Comparison of ENCODE assay signal across 8 cellular contexts in the genomic region with DNA sequence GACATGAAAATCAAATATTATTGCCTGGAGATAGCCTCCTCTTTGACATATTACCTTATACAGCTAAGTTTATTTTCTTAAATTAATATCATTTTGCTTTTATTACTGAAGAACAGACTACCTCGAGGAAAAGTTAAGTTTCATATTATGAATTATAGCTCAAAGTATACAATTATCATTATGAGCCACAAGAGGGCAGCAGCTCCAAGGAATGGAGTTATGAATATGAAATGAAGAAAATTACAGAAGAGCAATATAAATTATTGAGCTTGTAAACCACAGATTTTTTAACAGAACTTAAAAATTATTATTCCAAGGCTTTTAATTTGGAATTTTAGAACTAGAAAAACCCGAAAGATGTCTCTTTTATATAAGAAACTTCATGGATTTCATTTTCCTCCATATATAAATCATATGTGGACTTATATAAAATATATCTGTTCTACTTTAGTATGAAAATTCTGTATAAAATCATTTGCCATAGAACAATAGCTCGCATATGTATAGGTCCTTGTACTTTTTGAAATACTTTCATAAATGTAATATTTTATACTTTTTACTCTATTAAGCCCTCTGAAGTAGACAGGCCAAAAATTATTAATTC. TPM values are rescaled to one million over a fixed set of nuclear protein-coding genes. Genes with fewer than 3 reads are reported as not detected.
DNase-seq lines count a peak whose midpoint lies in the region; ATAC-seq and TF ChIP-seq lines count a peak whose summit lies in the region.

No MANE protein-coding gene starts in this region.

- H3F3A ChIP-seq in SK-N-SH (replicated peaks; ENCODE audit: insufficient read depth), result no peaks in the 10 kb centered on the region
- H3F3A ChIP-seq in neural cell (ENCODE audit: insufficient read depth, low read length, poor library complexity, severe bottlenecking), result no peaks in the 10 kb centered on the region

- DNase-seq in DMS 273 (lab: John Stamatoyannopoulos, UW; ENCODE audit: unreplicated experiment) (peak; percentile 62), DMS 273 treated with DMSO at 0.1 percent for 48 hours (lab: John Stamatoyannopoulos, UW) (no peak), GM20000 (ENCODE audit: low spot score) (peak; percentile 36), LHCN-M2 (ENCODE audit: low read depth) (peak; percentile 56), SK-N-SH (peak; percentile 41), islet precursor cell (no peak)
- DNase-seq in effector memory CD8-positive, alpha-beta T cell, result peak; percentile 25 to 40 (median 30)

- H3K9me3 ChIP-seq in SK-N-SH (peaks cover 5% of the 10 kb centered on the region; the same call in 1 of the 2 replicates), neural cell (ENCODE audit: low read length) (no peaks in the 10 kb centered on the region)

- H3K27ac Mint-ChIP-seq in effector memory CD8-positive, alpha-beta T cell, result no peak overlapping the region

- no peaks in the 10 kb centered on the region; a peak in 1 of 4 replicates for H3K4me1 ChIP-seq in SK-N-SH (ENCODE audit: control insufficient read depth in 1 of 2, insufficient read depth in 2 of 2, low read depth in 1 of 2, low read length in 1 of 2)

- ATAC-seq in effector memory CD8-positive, alpha-beta T cell (replicated peaks), result peak; percentile 60

- CTCF ChIA-PET in SK-N-SH (lab: Yijun Ruan, JAX), result interaction anchor here (0.5 to 3.3 kb wide), 50 partner anchors 8 to 1907 kb away, joined by 3 to 69 read pairs (median 4); partner anchors contain the start of genes GPR37, IQUB, NDUFA5 and WASL

- H2AFZ ChIP-seq in SK-N-SH (ENCODE audit: low read depth) (peak overlapping the region; percentile 44; the same call in 1 of the 2 replicates), neural cell (ENCODE audit: low read depth, low read length) (no peak overlapping the region)

- H3K9me2 ChIP-seq in SK-N-SH (no peaks in the 10 kb centered on the region), neural cell (ENCODE audit: insufficient read depth, low read length) (no peaks in the 10 kb centered on the region)

- no peak overlapping the region for H3K4me3 Mint-ChIP-seq in effector memory CD8-positive, alpha-beta T cell

- TF ChIP-seq CTCF in GM20000 (IDR thresholded peaks at IDR 0.05; ENCODE audit: extremely low read depth, missing control alignments) (peak; percentile 39), SK-N-SH (IDR thresholded peaks at IDR 0.05) (peak; percentile 98), neural cell (IDR thresholded peaks at IDR 0.05; ENCODE audit: poor library complexity, severe bottlenecking) (peak; percentile 74)

- H3K36me3 ChIP-seq in SK-N-SH (replicated peaks in 1 of 2; ENCODE audit: control insufficient read depth in 1 of 2, insufficient read depth in 2 of 2, low read length in 1 of 2), result no peaks in the 10 kb centered on the region
- H3K36me3 ChIP-seq in neural cell (ENCODE audit: insufficient read depth, low read length), result no peaks in the 10 kb centered on the region

- H3K4me3 ChIP-seq in SK-N-SH (ENCODE audit: low read depth in 2 of 2, low read length in 1 of 2), result no peak overlapping the region; a peak in 1 of 4 replicates
- H3K4me3 ChIP-seq in neural cell (ENCODE audit: low read length), result no peak overlapping the region

- no peaks in the 10 kb centered on the region for H3K4me1 Mint-ChIP-seq in effector memory CD8-positive, alpha-beta T cell (ENCODE audit: low read depth in 2 of 2)

- no peaks in the 10 kb centered on the region for H4K20me1 ChIP-seq in SK-N-SH (ENCODE audit: insufficient read depth)
- no peaks in the 10 kb centered on the region for H4K20me1 ChIP-seq in neural cell (ENCODE audit: insufficient read depth)

- H3K9ac ChIP-seq in SK-N-SH (no peak overlapping the region), neural cell (ENCODE audit: low read length) (no peak overlapping the region)

- no peak overlapping the region for H3K27ac ChIP-seq in SK-N-SH (ENCODE audit: low read depth in 2 of 2, low read length in 1 of 2)
- no peak overlapping the region for H3K27ac ChIP-seq in neural cell (ENCODE audit: low read length)

- POLR2A ChIA-PET in SK-N-SH (lab: Yijun Ruan, JAX), result interaction anchor here (0.6 kb wide), 1 partner anchor 352 kb away, joined by 3 read pairs; no protein-coding TSS in a partner anchor

- H3K36me3 Mint-ChIP-seq in effector memory CD8-positive, alpha-beta T cell (ENCODE audit: insufficient read depth), result no peaks in the 10 kb centered on the region

- no peaks in the 10 kb centered on the region for H3K9me3 Mint-ChIP-seq in effector memory CD8-positive, alpha-beta T cell

- WGBS in SK-N-SH (ENCODE audit: low lambda C conversion rate), result under 1% methylated on average over 3 of the region's 3 CpGs

- TF ChIP-seq RAD21 in SK-N-SH (IDR thresholded peaks at IDR 0.05; ENCODE audit: low read length) (peak; percentile 92), neural cell (conservative IDR thresholded peaks at IDR 0.05) (peak; percentile 77)

- H3K4me2 ChIP-seq in SK-N-SH (peak overlapping the region; percentile 32; the same call in 1 of the 2 replicates), neural cell (ENCODE audit: low read length) (no peak overlapping the region)

- H3K27me3 ChIP-seq in SK-N-SH (ENCODE audit: insufficient read depth), result no peaks in the 10 kb centered on the region
- H3K27me3 ChIP-seq in neural cell (ENCODE audit: insufficient read depth, low read depth, low read length), result no peaks in the 10 kb centered on the region

- peaks cover 18% of the 10 kb centered on the region in 2 donors for H3K27me3 Mint-ChIP-seq in effector memory CD8-positive, alpha-beta T cell

- H3K79me2 ChIP-seq in SK-N-SH (ENCODE audit: insufficient read depth) (no peaks in the 10 kb centered on the region), neural cell (replicated peaks; ENCODE audit: insufficient read depth, low read length) (no peaks in the 10 kb centered on the region)

- TF ChIP-seq EP300 in SK-N-SH (IDR thresholded peaks at IDR 0.05; ENCODE audit: borderline replicate concordance in 1 of 2, low read depth in 1 of 2, low read length in 1 of 2) (no peak), neural cell (conservative IDR thresholded peaks at IDR 0.05; ENCODE audit: poor library complexity, severe bottlenecking) (no peak)

TF ChIP-seq in SK-N-SH, 30 proteins besides CTCF, POLR2A, EP300 and RAD21:
- TF ChIP-seq MEF2A (IDR thresholded peaks at IDR 0.05; ENCODE audit: borderline replicate concordance, low read depth), result no peak
- peak; percentile 58 for TF ChIP-seq SMC3 (IDR thresholded peaks at IDR 0.05; ENCODE audit: low read depth, low read length)

TF ChIP-seq in neural cell, 6 proteins besides CTCF, POLR2A, EP300 and RAD21:
- no peak for TF ChIP-seq POLR2AphosphoS5 (IDR thresholded peaks at IDR 0.05)
- TF ChIP-seq SMC3 (conservative IDR thresholded peaks at IDR 0.05; ENCODE audit: poor library complexity), result peak; percentile 77
- TF ChIP-seq TAF1 (IDR thresholded peaks at IDR 0.05; ENCODE audit: low read depth), result no peak

RNA-seq across cellular contexts. Expression of gene IQUB, which starts 40.1 kb away (rescaled TPM):
- total RNA-seq in LHCN-M2 (2014; rRNA removed), result 0.26 and 0.29 TPM in 2 replicates
- 0.15 TPM for polyA plus RNA-seq in LHCN-M2 (2012)
- polyA plus RNA-seq in SK-N-SH (2012; rRNA removed), result 0.10 and 0.11 TPM in 2 replicates
- 0.13 and 0.15 TPM in 2 replicates for polyA plus RNA-seq in SK-N-SH (2012; cell fraction: cytosol; rRNA removed)
- polyA plus RNA-seq in SK-N-SH (2012; cell fraction: nucleus; rRNA removed), result 0.09 and 0.26 TPM in 2 replicates
- 0.41 and 0.58 TPM in 2 replicates for polyA plus RNA-seq in neural cell
- polyA minus RNA-seq in neural cell, result 2.2 and 3.2 TPM in 2 replicates

Comparison
In these comparisons a context has a peak if more than half of its experiments do, and no peak if none do; other contexts are left out.
1. DNase-seq: peak in DMS 273 (single experiment), GM20000 (single experiment), LHCN-M2 (single experiment), SK-N-SH (single experiment) and effector memory CD8-positive, alpha-beta T cell (3 of 3); none in DMS 273 treated with DMSO at 0.1 percent for 48 hours (single experiment) and islet precursor cell (single experiment).
2. CTCF ChIP-seq: peak in every context shown above with its lines; median percentile 98 in SK-N-SH; 74 in neural cell; 39 in GM20000.